ENCODE assay signal across 8 cellular contexts in genomic region chr10:50224330-50224952, GRCh38. TPM values are rescaled to one million over a fixed set of nuclear protein-coding genes. Genes with fewer than 3 reads are reported as not detected.
A peak's percentile ranks its signal among the peaks of the same experiment; 100 is the strongest.
DNase-seq lines count a peak whose midpoint lies in the region; ATAC-seq, FAIRE-seq and TF ChIP-seq lines count a peak whose summit lies in the region.

No MANE protein-coding gene starts in this region.

- H3F3A ChIP-seq in OCI-LY1 (ENCODE audit: insufficient read depth, low read length) = no peaks in the 10 kb centered on the region

- H3K36me3 ChIP-seq in OCI-LY1 (ENCODE audit: insufficient read depth, low read length) (no peaks in the 10 kb centered on the region), kidney (ENCODE audit: control insufficient read depth in 1 of 2, insufficient read depth in 2 of 2, low read length in 2 of 2) (no peaks in the 10 kb centered on the region)

- H3K27ac ChIP-seq in OCI-LY1 (ENCODE audit: low read depth, low read length, poor library complexity, severe bottlenecking) (no peak overlapping the region), kidney (ENCODE audit: low read depth in 2 of 2, low read length in 2 of 2) (no peak overlapping the region)

- peak; percentile 92 for ATAC-seq in GM21423 (IDR thresholded peaks at IDR 0.05; ENCODE audit: unreplicated experiment)

- no peaks in the 10 kb centered on the region for H3K9me3 ChIP-seq in OCI-LY1 (ENCODE audit: low read length)
- H3K9me3 ChIP-seq in kidney (ENCODE audit: control insufficient read depth in 1 of 2, low read length in 2 of 2) = no peaks in the 10 kb centered on the region

- peak; percentile 21 to 55 for DNase-seq in NCI-H524 (lab: John Stamatoyannopoulos, UW)
- DNase-seq in NCI-H524 treated with DMSO at 0.1 percent for 48 hours (lab: John Stamatoyannopoulos, UW) = no peak
- peak; percentile 47 for DNase-seq in HS-5 (ENCODE audit: low read depth)
- DNase-seq in astrocyte of the hippocampus (ENCODE audit: low read depth, low spot score) = peak; percentile 63
- DNase-seq in kidney = no peak
- peak; percentile 50 for DNase-seq in stromal cell of bone marrow (ENCODE audit: low read depth)

- peaks cover 2% of the 10 kb centered on the region for H3K4me1 ChIP-seq in OCI-LY1 (ENCODE audit: insufficient read depth, low read length, severe bottlenecking)
- H3K4me1 ChIP-seq in kidney (ENCODE audit: control insufficient read depth in 1 of 2, insufficient read depth in 1 of 2, low read depth in 1 of 2, low read length in 2 of 2) = no peaks in the 10 kb centered on the region

- H3K4me2 ChIP-seq in OCI-LY1 (ENCODE audit: low read length) = no peak overlapping the region

- FAIRE-seq in kidney (lab: Jason Lieb, UNC) = peak; percentile 35

- no peaks in the 10 kb centered on the region for H3K79me2 ChIP-seq in OCI-LY1 (ENCODE audit: insufficient read depth, low read length)

- no peak overlapping the region for H2AFZ ChIP-seq in OCI-LY1 (ENCODE audit: low read length)

- intact Hi-C loops in kidney (cut with DNase I) = no loop called here

- H3K9ac ChIP-seq in OCI-LY1 (ENCODE audit: low read length) (no peak overlapping the region), kidney (ENCODE audit: low read length in 2 of 2) (no peak overlapping the region)

- no peaks in the 10 kb centered on the region for H3K27me3 ChIP-seq in OCI-LY1 (ENCODE audit: insufficient read depth, low read length)

- no peaks in the 10 kb centered on the region for H4K20me1 ChIP-seq in OCI-LY1 (ENCODE audit: insufficient read depth, low read length)

- TF ChIP-seq CTCF in OCI-LY1 (IDR thresholded peaks at IDR 0.05; ENCODE audit: low read length) (peak; percentile 66), kidney (IDR thresholded peaks at IDR 0.05; ENCODE audit: borderline replicate concordance, extremely low read depth, insufficient read depth) (peak; percentile 24)

- no peaks in the 10 kb centered on the region for H3K9me2 ChIP-seq in OCI-LY1 (ENCODE audit: low read depth, low read length)

- H3K4me3 ChIP-seq in OCI-LY1 (ENCODE audit: low read depth, low read length, poor library complexity, severe bottlenecking) (no peak overlapping the region), kidney (ENCODE audit: low read length in 2 of 2) (no peak overlapping the region)

RNA-seq across cellular contexts. Expression of gene ASAH2, which starts 26.9 kb away (rescaled TPM):
- total RNA-seq in kidney = 1.3 TPM
- polyA plus RNA-seq in kidney (ENCODE audit: insufficient read depth, low read depth, low replicate concordance) = 0.45 TPM

Comparison
In these comparisons a context has a peak if more than half of its experiments do, and no peak if none do; other contexts are left out.
1. DNase-seq: peak in NCI-H524 (2 of 2), HS-5 (single experiment), astrocyte of the hippocampus (single experiment) and stromal cell of bone marrow (single experiment); none in NCI-H524 treated with DMSO at 0.1 percent for 48 hours (single experiment) and kidney (single experiment).